In genomic region chr5:68057186-68057585, GRCh38 we compare ENCODE assay signal across 23 cellular contexts.
DNase-seq lines count a peak whose midpoint lies in the region; ATAC-seq, FAIRE-seq and TF ChIP-seq lines count a peak whose summit lies in the region.
"Had no signal": no experiment of that assay in that cellular context is flagged by ENCODE, and none has a peak within 500 bp of the region (broad histone marks: within the 10 kb centered on the region; RNA-seq: fewer than 3 reads in every experiment).

No MANE protein-coding gene starts in this region.

- no peaks in the 10 kb centered on the region for H4K20me1 ChIP-seq in hepatocyte (ENCODE audit: insufficient read depth, poor library complexity, severe bottlenecking)
- H4K20me1 ChIP-seq: BLaER1 treated with 17β-estradiol and CSF1 and Interleukin-3, amounts not matched to agents 10 nM and 100 nM had no signal

- no peaks in the 10 kb centered on the region for H3K36me3 ChIP-seq in hepatocyte (replicated peaks; ENCODE audit: insufficient read depth, low read depth)
- H3K36me3 ChIP-seq in small intestine (ENCODE audit: control insufficient read depth in 2 of 2, insufficient read depth in 2 of 2, low read length in 2 of 2), result no peaks in the 10 kb centered on the region
- H3K36me3 ChIP-seq: BE2C; BLaER1 treated with 17β-estradiol and CSF1 and Interleukin-3, amounts not matched to agents 10 nM and 100 nM had no signal

- H3K4me3 Mint-ChIP-seq in mesothelial cell of epicardium, result no peak overlapping the region
- H3K4me3 Mint-ChIP-seq: CD14-positive monocyte; CD4-positive, alpha-beta memory T cell; GM23338; H9 had no signal

- peaks cover 14% of the 10 kb centered on the region for H3K9me3 Mint-ChIP-seq in mesothelial cell of epicardium

- no peak for ATAC-seq in GM18861 (IDR thresholded peaks at IDR 0.05; ENCODE audit: unreplicated experiment)
- ATAC-seq in HG03378 (IDR thresholded peaks at IDR 0.05; ENCODE audit: unreplicated experiment), result no peak
- ATAC-seq: A549, GM23338, HCT116 had no signal

- DNase-seq in NCI-H226 (peak; percentile 77), hepatocyte (ENCODE audit: low spot score) (no peak), mesothelial cell of epicardium (ENCODE audit: low spot score in 2 of 2, unreplicated experiment in 2 of 2) (no peak), small intestine (peak; percentile 54), activated gamma-delta T cell (lab: John Stamatoyannopoulos, UW) (no peak)
- DNase-seq: 8988T; ACHN; AML-193; BE2C; CD4-positive, alpha-beta memory T cell; COR-L47; DMS153; DND-41; H9 had no signal

- H3K27ac ChIP-seq in hepatocyte, result no peak overlapping the region
- H3K27ac ChIP-seq in small intestine (ENCODE audit: low read depth in 1 of 2, low read length in 1 of 2), result no peak overlapping the region
- H3K27ac ChIP-seq: A549; BLaER1 treated with 17β-estradiol and CSF1 and Interleukin-3, amounts not matched to agents 10 nM and 100 nM had no signal

- H3K36me3 Mint-ChIP-seq in mesothelial cell of epicardium, result peaks cover 1% of the 10 kb centered on the region
- H3K36me3 Mint-ChIP-seq: CD14-positive monocyte; CD4-positive, alpha-beta memory T cell had no signal

- H3K4me1 ChIP-seq in hepatocyte (ENCODE audit: insufficient read depth) (peaks cover 19% of the 10 kb centered on the region), small intestine (ENCODE audit: control insufficient read depth in 2 of 2, insufficient read depth in 1 of 2, low read depth in 1 of 2, low read length in 1 of 2) (no peaks in the 10 kb centered on the region)
- H3K4me1 ChIP-seq: A549; BLaER1 treated with 17β-estradiol and CSF1 and Interleukin-3, amounts not matched to agents 10 nM and 100 nM had no signal

- H3K27me3 ChIP-seq in hepatocyte (no peaks in the 10 kb centered on the region), small intestine (ENCODE audit: control insufficient read depth in 2 of 2, insufficient read depth in 2 of 2, low read length in 2 of 2) (no peaks in the 10 kb centered on the region)
- H3K27me3 ChIP-seq: BE2C; BLaER1 treated with 17β-estradiol and CSF1 and Interleukin-3, amounts not matched to agents 10 nM and 100 nM had no signal

- no peak overlapping the region for H2AFZ ChIP-seq in hepatocyte
- H2AFZ ChIP-seq: GM23338 had no signal

- H3K4me1 Mint-ChIP-seq in mesothelial cell of epicardium, result peaks cover 19% of the 10 kb centered on the region
- H3K4me1 Mint-ChIP-seq: CD14-positive monocyte; CD4-positive, alpha-beta memory T cell; GM23338 had no signal

- H3K4me2 ChIP-seq in hepatocyte, result peak overlapping the region; percentile 35
- H3K4me2 ChIP-seq: A549; BLaER1 treated with 17β-estradiol and CSF1 and Interleukin-3, amounts not matched to agents 10 nM and 100 nM; GM23338 had no signal

- H3K9me3 ChIP-seq in hepatocyte (ENCODE audit: low read depth) (no peaks in the 10 kb centered on the region), small intestine (ENCODE audit: control insufficient read depth, low read depth) (no peaks in the 10 kb centered on the region)
- H3K9me3 ChIP-seq: A549, BE2C had no signal

- FAIRE-seq in small intestine (lab: Jason Lieb, UNC), result no peak
- FAIRE-seq: G401.6, GM12892 had no signal

- H3K4me3 ChIP-seq in hepatocyte (no peak overlapping the region), small intestine (ENCODE audit: low read depth in 1 of 2, low read length in 2 of 2) (no peak overlapping the region)
- H3K4me3 ChIP-seq: A549; BLaER1 treated with 17β-estradiol and CSF1 and Interleukin-3, amounts not matched to agents 10 nM and 100 nM; GM23338 had no signal

- no peaks in the 10 kb centered on the region for H3K9me2 ChIP-seq in hepatocyte (replicated peaks; ENCODE audit: insufficient read depth)

- H3K27me3 Mint-ChIP-seq in mesothelial cell of epicardium (ENCODE audit: low read depth), result no peaks in the 10 kb centered on the region

- peak overlapping the region; percentile 48 for H3K27ac Mint-ChIP-seq in mesothelial cell of epicardium
- H3K27ac Mint-ChIP-seq: CD14-positive monocyte; CD4-positive, alpha-beta memory T cell; GM23338; H9 had no signal

- TF ChIP-seq CTCF in hepatocyte (IDR thresholded peaks at IDR 0.05; ENCODE audit: poor library complexity) (no peak), mesothelial cell of epicardium (IDR thresholded peaks at IDR 0.05; ENCODE audit: unreplicated experiment) (no peak)

- no peaks in the 10 kb centered on the region for H3K79me2 ChIP-seq in hepatocyte

- 38% methylated on average over 3 of the region's 3 CpGs for WGBS in hepatocyte (ENCODE audit: low lambda C conversion rate, missing lambda C conversion rate)
- WGBS in small intestine, 3 donors, result 17 to 59% (median 37%) methylated on average over 3 of the region's 3 CpGs

Comparison
In these comparisons a context has a peak if more than half of its experiments do, and no peak if none do; other contexts are left out.
1. DNase-seq: peak in NCI-H226 (single experiment) and small intestine (single experiment); none in hepatocyte (single experiment), mesothelial cell of epicardium (0 of 2) and activated gamma-delta T cell (single experiment).